ENCODE assay signal across 25 cellular contexts in genomic region chr10:128067691-128068397, GRCh38. TPM values are rescaled to one million over a fixed set of nuclear protein-coding genes. Genes with fewer than 3 reads are reported as not detected.
DNase-seq lines count a peak whose midpoint lies in the region; ATAC-seq, FAIRE-seq and TF ChIP-seq lines count a peak whose summit lies in the region.
"Had no signal": no experiment of that assay in that cellular context is flagged by ENCODE, and none has a peak within 500 bp of the region (broad histone marks: within the 10 kb centered on the region; RNA-seq: fewer than 3 reads in every experiment).

No MANE protein-coding gene starts in this region.

- H2AK5ac ChIP-seq in neuronal stem cell (ENCODE audit: low read depth, low read length): peak overlapping the region; percentile 29

- intact Hi-C loops in heart left ventricle (cut with DNase I) (loop anchor here (2.0 to 10.0 kb wide), 10 partner anchors 31 to 351 kb away; partner anchors contain the start of gene PTPRE (in 4 of the 10)), right cardiac atrium (cut with DNase I) (loop anchor here in 3 of 4 donors (2.0 to 10.0 kb wide), 5 partner anchors 31 to 163 kb away; partner anchors contain the start of gene PTPRE (in 3 of the 3)), aorta (cut with DNase I) (loop anchor here (5.0 kb wide), 1 partner anchor 161 kb away; the partner anchor contains the start of gene PTPRE (in 2 of the 2)), HepG2 (cut with micrococcal nuclease; ENCODE audit: unreplicated experiment) (loop anchor here (5.0 kb wide), 1 partner anchor 351 kb away; no protein-coding TSS in a partner anchor)
- intact Hi-C loops in dendritic cell treated with granulocyte-macrophage colony-stimulating factor and Interleukin-4, amounts not matched to agents 40 ng/mL and 50 ng/mL, for 4 days (cut with micrococcal nuclease): no loop called here

- H4K91ac ChIP-seq in neuronal stem cell (ENCODE audit: low read depth, low read length, poor library complexity): no peak overlapping the region

- no peak overlapping the region for H3K14ac ChIP-seq in neuronal stem cell (ENCODE audit: low read length)

- no peak overlapping the region for H3K4me2 ChIP-seq in neuronal stem cell (ENCODE audit: insufficient read depth, low read length, poor library complexity, severe bottlenecking)
- no peak overlapping the region for H3K4me2 ChIP-seq in HepG2 (ENCODE audit: low read depth, low read length)

- H3K9ac ChIP-seq in neuronal stem cell (ENCODE audit: low read depth, low read length, poor library complexity) (peak overlapping the region; percentile 26), HepG2 (ENCODE audit: insufficient read depth, low read depth, low read length) (no peak overlapping the region)
- H3K9ac ChIP-seq: GM23248 had no signal

- peak overlapping the region; percentile 67 for H3K23ac ChIP-seq in neuronal stem cell (ENCODE audit: low read depth, low read length, poor library complexity)

- H3K4ac ChIP-seq in neuronal stem cell (ENCODE audit: low read length): no peak overlapping the region

- no peak overlapping the region for H4K8ac ChIP-seq in neuronal stem cell (ENCODE audit: low read depth, low read length)

- no peak for TF ChIP-seq EP300 in HepG2 (IDR thresholded peaks at IDR 0.05; ENCODE audit: low read depth in 2 of 2, low read length in 2 of 2)
- TF ChIP-seq EP300 in HepG2 (CRISPR knock-in tag; IDR thresholded peaks at IDR 0.05; ENCODE audit: borderline replicate concordance): no peak

- H2BK5ac ChIP-seq in neuronal stem cell (ENCODE audit: low read length): no peak overlapping the region

- H2BK15ac ChIP-seq in neuronal stem cell (ENCODE audit: low read length): no peak overlapping the region

- TF ChIP-seq POLR2A in heart left ventricle (IDR thresholded peaks at IDR 0.05) (no peak), HepG2 (IDR thresholded peaks at IDR 0.05; ENCODE audit: insufficient read depth in 1 of 2, low read depth in 2 of 2, low read length in 2 of 2) (no peak)

- no peak for ATAC-seq in heart left ventricle
- no peak for ATAC-seq in right cardiac atrium
- no peak for ATAC-seq in aorta (ENCODE audit: low FRiP score)
- ATAC-seq in GM21825 (IDR thresholded peaks at IDR 0.05; ENCODE audit: unreplicated experiment): no peak
- no peak for ATAC-seq in HepG2
- ATAC-seq: activated T-cell treated with anti-CD3 and anti-CD28 coated beads, Interleukin-2, amount 50 U/mL, for 72 hours had no signal

- WGBS in heart left ventricle, 4 donors: 94 to 99% (median 96%) methylated on average over 23 to 25 of the region's 25 CpGs
- WGBS in right cardiac atrium: 93% methylated on average over 25 of the region's 25 CpGs
- no CpG with 5 or more reads among the region's 25 CpGs for whole genome bisulfite sequencing in neuronal stem cell (ENCODE audit: extremely low coverage in 2 of 2, insufficient read length in 2 of 2, insufficient replicate concordance in 1 of 2), 2 donors
- WGBS in aorta, 2 donors: 95% methylated on average over 23 to 25 of the region's 25 CpGs
- 40% methylated on average over 1 of the region's 25 CpGs for WGBS in HepG2 (ENCODE audit: low lambda C conversion rate)

- H2BK12ac ChIP-seq in neuronal stem cell (ENCODE audit: low read length): peak overlapping the region; percentile 69

- H4K20me1 ChIP-seq in HepG2 (ENCODE audit: insufficient read depth, low read length): no peaks in the 10 kb centered on the region

- H3K36me3 ChIP-seq in heart left ventricle: peaks cover 0 to 81% (median 65%) of the 10 kb centered on the region in 9 donors
- H3K36me3 ChIP-seq in neuronal stem cell (replicated peaks in 1 of 2; ENCODE audit: control insufficient read depth in 2 of 2, insufficient read depth in 2 of 2, low read length in 2 of 2): peaks cover 0 to 6% of the 10 kb centered on the region in 2 donors
- H3K36me3 ChIP-seq in aorta (ENCODE audit: control insufficient read depth in 1 of 2, insufficient read depth in 2 of 2, low read length in 1 of 2): no peaks in the 10 kb centered on the region
- no peaks in the 10 kb centered on the region for H3K36me3 ChIP-seq in MG63
- no peaks in the 10 kb centered on the region for H3K36me3 ChIP-seq in HepG2 (replicated peaks in 1 of 2; ENCODE audit: control insufficient read depth in 1 of 2, insufficient read depth in 2 of 2, low read length in 2 of 2)
- H3K36me3 ChIP-seq: BE2C, SJSA1, WERI-Rb-1 had no signal

- H3K27ac ChIP-seq in heart left ventricle (no peak overlapping the region), right cardiac atrium (ENCODE audit: low read length) (no peak overlapping the region), neuronal stem cell (replicated peaks; ENCODE audit: low read length) (no peak overlapping the region), aorta (ENCODE audit: low read depth in 1 of 2, low read length in 2 of 2) (no peak overlapping the region), HepG2 (ENCODE audit: extremely low read length, insufficient read depth, low read length) (no peak overlapping the region)
- H3K27ac ChIP-seq: breast epithelium, GM23248, left ventricle myocardium inferior, prostate gland, SJSA1, WERI-Rb-1 had no signal

- CTCF ChIA-PET in HepG2 (lab: Yijun Ruan, JAX; ENCODE audit: low intra/inter-chr PET ratio, low total read pairs): interaction anchor here (2.6 kb wide), 1 partner anchor 161 kb away, joined by 7 read pairs; the partner anchor contains the start of gene PTPRE

- no peak overlapping the region for H3K18ac ChIP-seq in neuronal stem cell (ENCODE audit: low read length)

- H3K27me3 ChIP-seq in heart left ventricle (no peaks in the 10 kb centered on the region), right cardiac atrium (ENCODE audit: control insufficient read depth, insufficient read depth) (no peaks in the 10 kb centered on the region), neuronal stem cell (ENCODE audit: control insufficient read depth in 3 of 3, insufficient read depth in 3 of 3, low read depth in 1 of 3, low read length in 3 of 3) (peaks cover 0 to 6% (median 3%) of the 10 kb centered on the region in 3 experiments), aorta (ENCODE audit: control insufficient read depth in 1 of 2, insufficient read depth in 2 of 2, low read length in 1 of 2) (no peaks in the 10 kb centered on the region), MG63 (no peaks in the 10 kb centered on the region), HepG2 (ENCODE audit: control insufficient read depth in 1 of 2, insufficient read depth in 2 of 2, low read length in 2 of 2) (peaks cover 10 to 59% of the 10 kb centered on the region in 2 experiments; a peak in 3 of 5 replicates)
- H3K27me3 ChIP-seq: BE2C, breast epithelium, SJSA1 had no signal

- H3K9me3 ChIP-seq in heart left ventricle: no peaks in the 10 kb centered on the region
- no peaks in the 10 kb centered on the region for H3K9me3 ChIP-seq in right cardiac atrium (ENCODE audit: control insufficient read depth, low read length)
- peaks cover 0 to 7% of the 10 kb centered on the region in 2 donors for H3K9me3 ChIP-seq in neuronal stem cell (replicated peaks in 1 of 2; ENCODE audit: control insufficient read depth in 2 of 2, insufficient read depth in 1 of 2, low read depth in 1 of 2, low read length in 2 of 2)
- H3K9me3 ChIP-seq in aorta (ENCODE audit: control insufficient read depth, low read length): no peaks in the 10 kb centered on the region
- H3K9me3 ChIP-seq in MG63: no peaks in the 10 kb centered on the region
- no peaks in the 10 kb centered on the region for H3K9me3 ChIP-seq in HepG2 (ENCODE audit: low read length)
- H3K9me3 ChIP-seq: BE2C, breast epithelium, left ventricle myocardium inferior, prostate gland, SJSA1 had no signal

- TF ChIP-seq CTCF in heart left ventricle (IDR thresholded peaks at IDR 0.05) (no peak), HepG2 (CRISPR knock-in tag; IDR thresholded peaks at IDR 0.05) (no peak)

- H3K9me3 Mint-ChIP-seq in dendritic cell treated with granulocyte-macrophage colony-stimulating factor and Interleukin-4, amounts not matched to agents 40 ng/mL and 50 ng/mL, for 4 days: peaks cover 5% of the 10 kb centered on the region

- BruUV-seq in HepG2 (replicated peaks; lab: Mats Ljungman, UMichigan): no TSS peak

- DNase-seq in heart left ventricle: peak in 3 of 5 donors; percentile 14 to 44 (median 25)
- no peak for DNase-seq in right cardiac atrium
- no peak for DNase-seq in neuronal stem cell (ENCODE audit: low spot score)
- DNase-seq in aorta: peak; percentile 48 to 74
- DNase-seq in MG63: no peak
- DNase-seq in HepG2 (ENCODE audit: low spot score): no peak
- DNase-seq: activated CD4-positive, alpha-beta T cell treated with anti-CD3 and anti-CD28 coated beads for 48 hours; activated naive CD4-positive, alpha-beta T cell treated with anti-CD3 and anti-CD28 coated beads for 36 hours; activated T-cell treated with anti-CD3 and anti-CD28 coated beads, Interleukin-2, amount 50 U/mL, for 72 hours; BE2C; COR-L47; GM23248; left ventricle myocardium inferior; mesendoderm; NCI-H146; NCI-H446; NCI-H774; stimulated activated CD4-positive, alpha-beta T cell treated with anti-CD3 and anti-CD28 coated beads, Interleukin-4, amount 100 ng/mL, for 24 hours; trophoblast cell; WERI-Rb-1 had no signal

- no peaks in the 10 kb centered on the region for H3K27me3 Mint-ChIP-seq in dendritic cell treated with granulocyte-macrophage colony-stimulating factor and Interleukin-4, amounts not matched to agents 40 ng/mL and 50 ng/mL, for 4 days

- no peak for FAIRE-seq in HepG2 (lab: Jason Lieb, UNC)

- POLR2A ChIA-PET in HepG2 (lab: Yijun Ruan, JAX): no interaction called here

- H2AFZ ChIP-seq in neuronal stem cell (ENCODE audit: low read length) (no peak overlapping the region), HepG2 (ENCODE audit: low read length) (no peak overlapping the region)
- H2AFZ ChIP-seq: GM23248 had no signal

- H3K79me2 ChIP-seq in HepG2 (ENCODE audit: insufficient read depth, low read length): no peaks in the 10 kb centered on the region

- H2BK120ac ChIP-seq in neuronal stem cell (ENCODE audit: low read depth, low read length): no peak overlapping the region

- H3K4me1 ChIP-seq in heart left ventricle (peaks cover 0 to 47% (median 17%) of the 10 kb centered on the region in 12 donors), right cardiac atrium (ENCODE audit: control insufficient read depth, insufficient read depth, low read length) (no peaks in the 10 kb centered on the region), neuronal stem cell (ENCODE audit: control insufficient read depth in 2 of 2, insufficient read depth in 1 of 2, low read depth in 1 of 2, low read length in 2 of 2) (peaks cover 5 to 15% of the 10 kb centered on the region in 2 donors), aorta (ENCODE audit: control insufficient read depth in 1 of 2, insufficient read depth in 2 of 2, low read length in 2 of 2) (no peaks in the 10 kb centered on the region), HepG2 (ENCODE audit: insufficient read depth, low read length) (no peaks in the 10 kb centered on the region)
- H3K4me1 ChIP-seq: BE2C, prostate gland had no signal

- H3K27ac Mint-ChIP-seq in dendritic cell treated with granulocyte-macrophage colony-stimulating factor and Interleukin-4, amounts not matched to agents 40 ng/mL and 50 ng/mL, for 4 days: peak overlapping the region; percentile 86
- H3K27ac Mint-ChIP-seq: activated naive CD4-positive, alpha-beta T cell treated with anti-CD3 and anti-CD28 coated beads for 36 hours; activated T-cell treated with anti-CD3 and anti-CD28 coated beads, Interleukin-2, amount 50 U/mL, for 72 hours had no signal

- H3K4me3 ChIP-seq in heart left ventricle (no peak overlapping the region), right cardiac atrium (ENCODE audit: low read length) (no peak overlapping the region), neuronal stem cell (ENCODE audit: low read length in 2 of 2) (no peak overlapping the region), aorta (ENCODE audit: low read length in 2 of 2) (no peak overlapping the region), MG63 (no peak overlapping the region), HepG2 (replicated peaks in 1 of 3; ENCODE audit: insufficient read depth in 1 of 3, low read depth in 2 of 3, low read length in 3 of 3) (no peak overlapping the region)
- H3K4me3 ChIP-seq: breast epithelium, GM23248, left ventricle myocardium inferior, prostate gland, SJSA1 had no signal

- no peak for TF ChIP-seq RAD21 in HepG2 (CRISPR knock-in tag; IDR thresholded peaks at IDR 0.05)

- no peak overlapping the region for H3K4me3 Mint-ChIP-seq in dendritic cell treated with granulocyte-macrophage colony-stimulating factor and Interleukin-4, amounts not matched to agents 40 ng/mL and 50 ng/mL, for 4 days
- H3K4me3 Mint-ChIP-seq: activated naive CD4-positive, alpha-beta T cell treated with anti-CD3 and anti-CD28 coated beads for 36 hours; activated T-cell treated with anti-CD3 and anti-CD28 coated beads, Interleukin-2, amount 50 U/mL, for 72 hours had no signal

- H3K79me1 ChIP-seq in neuronal stem cell (ENCODE audit: low read depth, low read length): peaks cover 5% of the 10 kb centered on the region

- peaks cover 100% of the 10 kb centered on the region for H3K36me3 Mint-ChIP-seq in dendritic cell treated with granulocyte-macrophage colony-stimulating factor and Interleukin-4, amounts not matched to agents 40 ng/mL and 50 ng/mL, for 4 days (ENCODE audit: low read depth)

- H3K4me1 Mint-ChIP-seq in dendritic cell treated with granulocyte-macrophage colony-stimulating factor and Interleukin-4, amounts not matched to agents 40 ng/mL and 50 ng/mL, for 4 days (ENCODE audit: low read depth): peaks cover 88% of the 10 kb centered on the region

- in situ Hi-C loops in HepG2 (cut with HindIII; ENCODE audit: extremely low pct_ligation_motif_present, low pct_unique_long_range_greater_than_20kb): loop anchor here (5.0 to 10.0 kb wide), 2 partner anchors 161 to 353 kb away; partner anchors contain the start of gene PTPRE

RNA-seq across cellular contexts. Expression of gene MKI67, which starts 58.4 kb away (rescaled TPM):
- total RNA-seq in heart left ventricle (10 to 100 TPM in 1 of 9 donors, 1 to 10 TPM in 3, under 1 TPM in 5; 0.09 to 27.9 (median 0.89) TPM), right cardiac atrium (1 to 10 TPM in 2 of 4 donors, under 1 TPM in 2; 0.11 to 4.9 (median 1.8) TPM), aorta (1 to 10 TPM; 1.2 to 4.2 TPM), HepG2 (2016; rRNA removed; fragmentation: Illumina TruSeq; extraction: Trizol) (22.9 and 54.3 TPM in 2 replicates)
- polyA plus RNA-seq in heart left ventricle (under 1 TPM; 0.04 to 0.18 TPM), right cardiac atrium (0.05 TPM), aorta (under 1 TPM; 0.03 to 0.50 TPM), HepG2 (2011; rRNA removed) (4.7 and 6.7 TPM in 2 replicates)
- 42.4 TPM for polyA plus RNA-seq in neuronal stem cell (2013, experiment 1 of 2)
- 41.6 TPM for polyA plus RNA-seq in neuronal stem cell (2013, experiment 2 of 2)
- total RNA-seq in MG63 (2014; rRNA removed; shearing (Covaris generic); ENCODE audit: low replicate concordance): 15.0 and 17.9 TPM in 2 replicates
- 2.3 and 2.6 TPM in 2 replicates for total RNA-seq in HepG2 (2016; cell fraction: cytosol; rRNA removed; fragmentation: Illumina TruSeq; extraction: Trizol; ENCODE audit: low read depth)
- total RNA-seq in HepG2 (2016; cell fraction: insoluble cytoplasmic fraction; rRNA removed; fragmentation: Illumina TruSeq; extraction: Trizol): 19.0 and 47.1 TPM in 2 replicates
- 8.0 and 10.9 TPM in 2 replicates for total RNA-seq in HepG2 (2016; cell fraction: membrane; rRNA removed; fragmentation: Illumina TruSeq; extraction: Trizol)
- total RNA-seq in HepG2 (2016; cell fraction: nucleus; rRNA removed; fragmentation: Illumina TruSeq; extraction: Trizol): 63.2 and 64.1 TPM in 2 replicates
- polyA plus RNA-seq in HepG2 (2011; cell fraction: cytosol; rRNA removed): 5.0 and 5.1 TPM in 2 replicates
- polyA plus RNA-seq in HepG2 (2011; cell fraction: nucleus; rRNA removed): 10.0 and 14.1 TPM in 2 replicates
- polyA plus RNA-seq in HepG2 (2012): 6.6 and 17.1 TPM in 2 replicates
- polyA plus RNA-seq in HepG2 (2016; cell fraction: cytosol; fragmentation: Illumina TruSeq; extraction: Trizol; ENCODE audit: low read depth): 1.0 and 1.3 TPM in 2 replicates
- polyA plus RNA-seq in HepG2 (2016; cell fraction: insoluble cytoplasmic fraction; fragmentation: Illumina TruSeq; extraction: Trizol; ENCODE audit: low read depth): 49.6 and 59.8 TPM in 2 replicates
- 2.2 and 3.0 TPM in 2 replicates for polyA plus RNA-seq in HepG2 (2016; cell fraction: membrane; fragmentation: Illumina TruSeq; extraction: Trizol; ENCODE audit: low read depth)
- polyA plus RNA-seq in HepG2 (2016; cell fraction: nucleus; fragmentation: Illumina TruSeq; extraction: Trizol; ENCODE audit: insufficient read depth, low read depth): 88.9 and 112 TPM in 2 replicates
- 8.0 and 51.1 TPM in 2 replicates for polyA minus RNA-seq in HepG2 (2011; rRNA and poly(A)+ RNA removed; ENCODE audit: low replicate concordance)
- 16.7 and 21.3 TPM in 2 replicates for polyA minus RNA-seq in HepG2 (2011; cell fraction: cytosol; rRNA and poly(A)+ RNA removed)
- polyA minus RNA-seq in HepG2 (2011; cell fraction: nucleus; rRNA and poly(A)+ RNA removed): 25.5 and 35.3 TPM in 2 replicates

Comparison
In these comparisons a context has a peak if more than half of its experiments do, and no peak if none do; other contexts are left out.
1. DNase-seq: peak in heart left ventricle (3 of 5) and aorta (2 of 2); none in right cardiac atrium (0 of 3), neuronal stem cell (single experiment), MG63 (single experiment) and HepG2 (single experiment).